16 cellular contexts compared by ENCODE assay signal in the genomic region with DNA sequence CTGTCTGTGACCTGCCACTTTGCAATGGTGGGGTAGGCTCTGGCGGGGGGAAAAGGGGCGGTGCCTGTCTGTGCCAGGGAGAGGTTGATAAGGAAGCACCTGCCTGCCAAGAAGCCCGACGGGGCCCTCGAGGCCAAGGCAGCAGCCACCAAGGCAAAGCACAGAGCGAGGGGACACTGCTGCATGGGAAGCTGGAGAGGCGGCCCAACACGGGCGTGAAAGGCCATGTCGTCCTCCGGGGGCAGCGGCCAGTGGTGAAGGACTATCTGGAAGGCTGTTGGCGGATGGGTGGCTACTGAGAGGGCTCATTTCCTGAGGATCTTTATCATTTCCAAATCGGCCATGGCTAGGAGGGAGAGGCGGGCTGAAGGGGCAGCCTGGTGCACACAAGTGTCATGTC.
DNase-seq lines count a peak whose midpoint lies in the region; ATAC-seq and TF ChIP-seq lines count a peak whose summit lies in the region.
"Had no signal": no experiment of that assay in that cellular context is flagged by ENCODE, and none has a peak within 500 bp of the region (broad histone marks: within the 10 kb centered on the region; RNA-seq: fewer than 3 reads in every experiment).

No MANE protein-coding gene starts in this region.

- H3K9me3 ChIP-seq in BLaER1 treated with 17β-estradiol and CSF1 and Interleukin-3, amounts not matched to agents 10 nM and 100 nM (replicated peaks in 1 of 11): no peaks in the 10 kb centered on the region
- H3K9me3 ChIP-seq in BE2C: no peaks in the 10 kb centered on the region
- H3K9me3 ChIP-seq in upper lobe of right lung: no peaks in the 10 kb centered on the region

- H3K4me2 ChIP-seq in BLaER1 treated with 17β-estradiol and CSF1 and Interleukin-3, amounts not matched to agents 10 nM and 100 nM: peak overlapping the region in 9 of 11 experiments; percentile 30 to 89 (median 66); a peak in 17 of 22 replicates
- H3K4me2 ChIP-seq: KMS-11 had no signal

- intact Hi-C loops in upper lobe of right lung (cut with DNase I): no loop called here

- peak overlapping the region in 4 of 11 experiments; percentile 14 to 38 (median 28); a peak in 3 of 22 replicates for H3K27ac ChIP-seq in BLaER1 treated with 17β-estradiol and CSF1 and Interleukin-3, amounts not matched to agents 10 nM and 100 nM
- H3K27ac ChIP-seq in upper lobe of right lung: no peak overlapping the region
- H3K27ac ChIP-seq: KMS-11 had no signal

- no peak for ATAC-seq in activated T-cell treated with anti-CD3 and anti-CD28 coated beads, Interleukin-2, amount 50 U/mL, for 72 hours (replicated peaks in 1 of 2)
- no peak for ATAC-seq in activated naive CD8-positive, alpha-beta T cell treated with anti-CD3 and anti-CD28 coated beads, Interleukin-2, amount 50 U/mL, for 24 hours
- no peak for ATAC-seq in upper lobe of right lung

- H3K4me3 Mint-ChIP-seq in activated T-cell treated with anti-CD3 and anti-CD28 coated beads, Interleukin-2, amount 50 U/mL, for 72 hours: no peak overlapping the region
- H3K4me3 Mint-ChIP-seq in activated naive CD8-positive, alpha-beta T cell treated with anti-CD3 and anti-CD28 coated beads, Interleukin-2, amount 50 U/mL, for 24 hours: no peak overlapping the region
- H3K4me3 Mint-ChIP-seq in neural crest cell: no peak overlapping the region
- H3K4me3 Mint-ChIP-seq: CD8-positive, alpha-beta memory T cell had no signal

- H3K4me3 ChIP-seq in BLaER1 treated with 17β-estradiol and CSF1 and Interleukin-3, amounts not matched to agents 10 nM and 100 nM: no peak overlapping the region
- H3K4me3 ChIP-seq in BE2C (ENCODE audit: low read depth, low read length): no peak overlapping the region
- no peak overlapping the region for H3K4me3 ChIP-seq in upper lobe of right lung

- no peaks in the 10 kb centered on the region for H3K27me3 Mint-ChIP-seq in activated T-cell treated with anti-CD3 and anti-CD28 coated beads, Interleukin-2, amount 50 U/mL, for 72 hours (ENCODE audit: low read depth)
- H3K27me3 Mint-ChIP-seq in activated naive CD8-positive, alpha-beta T cell treated with anti-CD3 and anti-CD28 coated beads, Interleukin-2, amount 50 U/mL, for 24 hours: no peaks in the 10 kb centered on the region
- no peaks in the 10 kb centered on the region for H3K27me3 Mint-ChIP-seq in neural crest cell (ENCODE audit: low read depth)
- H3K27me3 Mint-ChIP-seq: CD8-positive, alpha-beta memory T cell had no signal

- H3K27me3 ChIP-seq in BLaER1 treated with 17β-estradiol and CSF1 and Interleukin-3, amounts not matched to agents 10 nM and 100 nM: no peaks in the 10 kb centered on the region; a peak in 2 of 22 replicates
- H3K27me3 ChIP-seq in BE2C: no peaks in the 10 kb centered on the region
- no peaks in the 10 kb centered on the region for H3K27me3 ChIP-seq in upper lobe of right lung

- H3K36me3 ChIP-seq in BLaER1 treated with 17β-estradiol and CSF1 and Interleukin-3, amounts not matched to agents 10 nM and 100 nM: peaks cover 4 to 63% (median 30%) of the 10 kb centered on the region in 11 experiments; a peak in 15 of 22 replicates
- H3K36me3 ChIP-seq in BE2C: no peaks in the 10 kb centered on the region
- H3K36me3 ChIP-seq in upper lobe of right lung: no peaks in the 10 kb centered on the region

- TF ChIP-seq CTCF in neural crest cell (conservative IDR thresholded peaks at IDR 0.05) (no peak), BE2C (IDR thresholded peaks at IDR 0.05; ENCODE audit: low read depth, low read length) (no peak), upper lobe of right lung (IDR thresholded peaks at IDR 0.05) (no peak)

- no peak overlapping the region; a peak in 2 of 22 replicates for H3K9ac ChIP-seq in BLaER1 treated with 17β-estradiol and CSF1 and Interleukin-3, amounts not matched to agents 10 nM and 100 nM
- H3K9ac ChIP-seq: KMS-11 had no signal

- peaks cover 2 to 4% of the 10 kb centered on the region in 2 donors for H3K36me3 Mint-ChIP-seq in activated T-cell treated with anti-CD3 and anti-CD28 coated beads, Interleukin-2, amount 50 U/mL, for 72 hours (ENCODE audit: insufficient read depth in 2 of 2)
- peaks cover 12% of the 10 kb centered on the region for H3K36me3 Mint-ChIP-seq in activated naive CD8-positive, alpha-beta T cell treated with anti-CD3 and anti-CD28 coated beads, Interleukin-2, amount 50 U/mL, for 24 hours (ENCODE audit: low read depth)
- peaks cover 9% of the 10 kb centered on the region for H3K36me3 Mint-ChIP-seq in neural crest cell (ENCODE audit: low read depth)

- peaks cover 11 to 64% (median 58%) of the 10 kb centered on the region in 10 experiments; a peak in 18 of 20 replicates for H3K4me1 ChIP-seq in BLaER1 treated with 17β-estradiol and CSF1 and Interleukin-3, amounts not matched to agents 10 nM and 100 nM
- no peaks in the 10 kb centered on the region for H3K4me1 ChIP-seq in BE2C
- H3K4me1 ChIP-seq in upper lobe of right lung: no peaks in the 10 kb centered on the region

- no peaks in the 10 kb centered on the region for H3K9me3 Mint-ChIP-seq in activated T-cell treated with anti-CD3 and anti-CD28 coated beads, Interleukin-2, amount 50 U/mL, for 72 hours
- H3K9me3 Mint-ChIP-seq in activated naive CD8-positive, alpha-beta T cell treated with anti-CD3 and anti-CD28 coated beads, Interleukin-2, amount 50 U/mL, for 24 hours: no peaks in the 10 kb centered on the region
- no peaks in the 10 kb centered on the region for H3K9me3 Mint-ChIP-seq in neural crest cell
- H3K9me3 Mint-ChIP-seq: CD8-positive, alpha-beta memory T cell had no signal

- DNase-seq in activated T-cell treated with anti-CD3 and anti-CD28 coated beads, Interleukin-2, amount 50 U/mL, for 72 hours: no peak
- no peak for DNase-seq in activated T-cell treated with anti-CD3 and anti-CD28 coated beads, Interleukin-2, amount 50 U/mL, for 48 hours
- no peak for DNase-seq in activated naive CD8-positive, alpha-beta T cell treated with anti-CD3 and anti-CD28 coated beads, Interleukin-2, amount 50 U/mL, for 24 hours
- DNase-seq in neural crest cell (ENCODE audit: low read depth, low spot score): no peak
- DNase-seq in BE2C: no peak
- no peak for DNase-seq in AML-193 (lab: John Stamatoyannopoulos, UW)
- no peak for DNase-seq in upper lobe of right lung
- DNase-seq: CD8-positive, alpha-beta memory T cell; GF-D8; NCI-H1092 treated with DMSO at 0.1 percent for 48 hours; NCI-H1694 treated with DMSO at 0.1 percent for 48 hours; NCI-H446; NCI-H748 treated with DMSO at 0.1 percent for 48 hours; Right ventricle myocardium superior had no signal

- peaks cover 4% of the 10 kb centered on the region for H3K4me1 Mint-ChIP-seq in activated T-cell treated with anti-CD3 and anti-CD28 coated beads, Interleukin-2, amount 50 U/mL, for 72 hours (ENCODE audit: low read depth)
- H3K4me1 Mint-ChIP-seq in activated naive CD8-positive, alpha-beta T cell treated with anti-CD3 and anti-CD28 coated beads, Interleukin-2, amount 50 U/mL, for 24 hours: no peaks in the 10 kb centered on the region
- H3K4me1 Mint-ChIP-seq in neural crest cell: peaks cover 77% of the 10 kb centered on the region

- H4K20me1 ChIP-seq in BLaER1 treated with 17β-estradiol and CSF1 and Interleukin-3, amounts not matched to agents 10 nM and 100 nM: peaks cover 0 to 48% (median 0%) of the 10 kb centered on the region in 11 experiments; a peak in 6 of 22 replicates

- H3K27ac Mint-ChIP-seq in activated T-cell treated with anti-CD3 and anti-CD28 coated beads, Interleukin-2, amount 50 U/mL, for 72 hours: peak overlapping the region; percentile 30
- peak overlapping the region; percentile 16 for H3K27ac Mint-ChIP-seq in activated naive CD8-positive, alpha-beta T cell treated with anti-CD3 and anti-CD28 coated beads, Interleukin-2, amount 50 U/mL, for 24 hours
- H3K27ac Mint-ChIP-seq in neural crest cell (ENCODE audit: unreplicated experiment): peak overlapping the region; percentile 1
